In the genomic region with DNA sequence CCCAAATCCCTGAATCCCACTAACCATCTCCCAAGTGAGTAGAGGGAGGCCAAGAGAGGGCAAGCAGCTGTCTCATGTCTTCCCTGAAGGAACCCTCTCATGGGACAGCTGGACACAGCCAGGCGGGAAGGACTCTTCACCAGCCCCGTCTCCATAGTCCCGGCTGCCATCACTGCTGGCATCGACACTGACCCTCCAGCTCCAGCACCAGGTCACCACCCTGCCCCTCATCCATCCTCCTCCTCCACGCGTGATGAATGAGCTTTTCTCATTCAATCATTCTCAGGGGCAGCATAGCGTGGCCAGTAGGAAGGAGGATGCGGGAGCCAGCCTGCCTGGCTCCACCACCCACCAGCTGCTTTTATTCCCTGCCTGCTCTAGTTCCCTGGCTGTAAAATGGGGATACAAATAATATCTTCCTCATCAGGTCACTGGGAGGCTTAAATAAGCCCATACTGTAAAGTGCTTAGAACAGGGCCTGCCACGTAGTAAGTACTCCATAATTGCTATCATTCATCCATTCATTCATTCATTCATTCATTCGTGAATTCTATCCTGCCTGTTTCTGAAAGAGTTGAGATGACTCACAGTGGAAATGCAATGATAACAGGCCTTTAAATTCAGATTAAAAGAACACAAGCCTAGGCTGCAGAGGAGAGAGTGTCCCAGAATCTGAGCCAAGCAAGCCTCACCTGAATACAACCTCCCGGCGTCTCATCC, we compare ENCODE assay signal across 1 cellular context.
TF ChIP-seq lines count a peak whose summit lies in the region.

No MANE protein-coding gene starts in this region.

TF ChIP-seq in IMR-90, 13 proteins besides CTCF, POLR2A, EP300 and RAD21:
- no peak for TF ChIP-seq RFX5 (IDR thresholded peaks at IDR 0.05; ENCODE audit: low read depth, low read length)
TF ChIP-seq in IMR-90: peak in this region for 0.
